ENCODE assay signal across 8 cellular contexts in genomic region chr10:67763499-67764011, GRCh38.
DNase-seq lines count a peak whose midpoint lies in the region; ATAC-seq and TF ChIP-seq lines count a peak whose summit lies in the region.

No MANE protein-coding gene starts in this region.

- no peaks in the 10 kb centered on the region for H3K27me3 ChIP-seq in liver (ENCODE audit: control insufficient read depth in 4 of 4, insufficient read depth in 4 of 4, low read length in 3 of 4)

- H3K36me3 ChIP-seq in liver (ENCODE audit: control insufficient read depth in 4 of 4, insufficient read depth in 3 of 4, low read depth in 1 of 4, low read length in 3 of 4), result no peaks in the 10 kb centered on the region

- WGBS in liver, result 1% methylated on average over 22 of the region's 22 CpGs

- no peak for TF ChIP-seq CTCF in liver (IDR thresholded peaks at IDR 0.05; ENCODE audit: low read depth, low read length, missing input control)

- ATAC-seq in GM18858 (IDR thresholded peaks at IDR 0.05; ENCODE audit: unreplicated experiment) (peak; percentile 24), HG03045 (IDR thresholded peaks at IDR 0.05; ENCODE audit: unreplicated experiment) (peak; percentile 35)

- peak overlapping the region; percentile 86 to 94 for H3K27ac ChIP-seq in liver (ENCODE audit: low read depth in 1 of 2, low read length in 2 of 2)

- peak overlapping the region; percentile 56 to 96 (median 83) for H3K4me3 ChIP-seq in liver (ENCODE audit: low read depth in 1 of 3, low read length in 3 of 3)

- peaks cover 0 to 6% (median 0%) of the 10 kb centered on the region in 4 donors for H3K4me1 ChIP-seq in liver (ENCODE audit: control insufficient read depth in 4 of 4, insufficient read depth in 4 of 4, low read length in 3 of 4)

- DNase-seq in NCI-H2227 treated with DMSO at 0.1 percent for 48 hours (lab: John Stamatoyannopoulos, UW), result peak; percentile 78
- peak; percentile 76 to 82 for DNase-seq in activated CD4-positive, alpha-beta T cell treated with anti-CD3 and anti-CD28 coated beads, Interleukin-2, amount 50 U/mL, for 48 hours
- DNase-seq in dermis microvascular lymphatic vessel endothelial cell (ENCODE audit: low read depth in 2 of 2), result peak; percentile 56 to 75
- DNase-seq in stimulated activated CD4-positive, alpha-beta T cell treated with anti-CD3 and anti-CD28 coated beads, Interleukin-4, amount 100 ng/mL, for 24 hours, result peak; percentile 83
- DNase-seq in UCSD-AML1 (lab: John Stamatoyannopoulos, UW; ENCODE audit: unreplicated experiment), result no peak

- H3K9ac ChIP-seq in liver (ENCODE audit: low read depth in 1 of 2, low read length in 2 of 2), result peak overlapping the region; percentile 66 to 96

- no peak for TF ChIP-seq RAD21 in liver (IDR thresholded peaks at IDR 0.05)

- no peaks in the 10 kb centered on the region for H3K9me3 ChIP-seq in liver (ENCODE audit: control insufficient read depth in 4 of 4, low read length in 3 of 4)

TF ChIP-seq in liver, 16 proteins besides CTCF, POLR2A, EP300 and RAD21:
- no peak for TF ChIP-seq HNF4A (conservative IDR thresholded peaks at IDR 0.05)
- TF ChIP-seq RXRA (IDR thresholded peaks at IDR 0.05), result no peak
- TF ChIP-seq EGR1 (IDR thresholded peaks at IDR 0.05; ENCODE audit: low read depth in 2 of 2), result no peak
- TF ChIP-seq SP1 (IDR thresholded peaks at IDR 0.05), result no peak
- TF ChIP-seq, protein P1, sequence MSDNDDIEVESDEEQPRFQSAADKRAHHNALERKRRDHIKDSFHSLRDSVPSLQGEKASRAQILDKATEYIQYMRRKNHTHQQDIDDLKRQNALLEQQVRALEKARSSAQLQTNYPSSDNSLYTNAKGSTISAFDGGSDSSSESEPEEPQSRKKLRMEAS (IDR thresholded peaks at IDR 0.05), result no peak
- no peak for TF ChIP-seq FOXA1 (IDR thresholded peaks at IDR 0.05)
- TF ChIP-seq REST (IDR thresholded peaks at IDR 0.05), result no peak
- TF ChIP-seq YY1 (IDR thresholded peaks at IDR 0.05), result no peak
- no peak for TF ChIP-seq GABPA (IDR thresholded peaks at IDR 0.05 in 1 of 2, conservative IDR thresholded peaks at IDR 0.05 in 1 of 2)
- TF ChIP-seq, protein P2, sequence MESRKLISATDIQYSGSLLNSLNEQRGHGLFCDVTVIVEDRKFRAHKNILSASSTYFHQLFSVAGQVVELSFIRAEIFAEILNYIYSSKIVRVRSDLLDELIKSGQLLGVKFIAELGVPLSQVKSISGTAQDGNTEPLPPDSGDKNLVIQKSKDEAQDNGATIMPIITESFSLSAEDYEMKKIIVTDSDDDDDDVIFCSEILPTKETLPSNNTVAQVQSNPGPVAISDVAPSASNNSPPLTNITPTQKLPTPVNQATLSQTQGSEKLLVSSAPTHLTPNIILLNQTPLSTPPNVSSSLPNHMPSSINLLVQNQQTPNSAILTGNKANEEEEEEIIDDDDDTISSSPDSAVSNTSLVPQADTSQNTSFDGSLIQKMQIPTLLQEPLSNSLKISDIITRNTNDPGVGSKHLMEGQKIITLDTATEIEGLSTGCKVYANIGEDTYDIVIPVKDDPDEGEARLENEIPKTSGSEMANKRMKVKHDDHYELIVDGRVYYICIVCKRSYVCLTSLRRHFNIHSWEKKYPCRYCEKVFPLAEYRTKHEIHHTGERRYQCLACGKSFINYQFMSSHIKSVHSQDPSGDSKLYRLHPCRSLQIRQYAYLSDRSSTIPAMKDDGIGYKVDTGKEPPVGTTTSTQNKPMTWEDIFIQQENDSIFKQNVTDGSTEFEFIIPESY (IDR thresholded peaks at IDR 0.05), result no peak
- no peak for TF ChIP-seq NR2F2 (IDR thresholded peaks at IDR 0.05)
- TF ChIP-seq TAF1 (conservative IDR thresholded peaks at IDR 0.05), result no peak
- no peak for TF ChIP-seq FOXA2 (IDR thresholded peaks at IDR 0.05)
